ENCODE assay signal across 20 cellular contexts in the genomic region with DNA sequence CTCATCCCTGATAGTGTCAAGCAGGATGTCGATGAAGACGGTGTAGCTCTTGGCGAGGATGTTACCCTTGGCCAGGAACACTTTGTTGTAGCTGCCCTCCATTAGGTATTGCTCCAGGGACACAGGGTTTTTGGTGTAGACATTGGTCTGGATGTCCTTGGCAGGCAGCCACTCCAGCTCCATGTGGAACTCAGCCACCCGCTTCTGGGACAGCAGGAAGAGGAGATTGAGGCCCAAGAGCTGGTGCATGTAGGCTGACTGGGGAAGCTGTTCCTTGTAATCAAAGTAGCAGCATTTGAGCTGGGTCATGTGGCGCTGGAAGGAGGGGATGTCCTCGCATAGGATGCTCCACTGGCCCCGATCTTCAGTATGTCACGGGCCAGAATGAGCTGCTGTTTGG. TPM values are rescaled to one million over a fixed set of nuclear protein-coding genes. Genes with fewer than 3 reads are reported as not detected.
DNase-seq lines count a peak whose midpoint lies in the region; ATAC-seq and TF ChIP-seq lines count a peak whose summit lies in the region.
"Had no signal": no experiment of that assay in that cellular context is flagged by ENCODE, and none has a peak within 500 bp of the region (broad histone marks: within the 10 kb centered on the region; RNA-seq: fewer than 3 reads in every experiment).

No MANE protein-coding gene starts in this region.

- H3K9me3 ChIP-seq in MM.1S (replicated peaks; ENCODE audit: insufficient read depth, low read length) (no peaks in the 10 kb centered on the region), liver (ENCODE audit: control insufficient read depth in 4 of 4, low read length in 3 of 4) (no peaks in the 10 kb centered on the region), skeletal muscle tissue (ENCODE audit: control insufficient read depth in 3 of 3, low read length in 3 of 3) (no peaks in the 10 kb centered on the region)
- H3K9me3 ChIP-seq in effector memory CD4-positive, alpha-beta T cell (ENCODE audit: control insufficient read depth, low read length), result no peaks in the 10 kb centered on the region

- H3K4me1 ChIP-seq in MM.1S (ENCODE audit: low read length), result peaks cover 85% of the 10 kb centered on the region
- peaks cover 62% of the 10 kb centered on the region for H3K4me1 ChIP-seq in effector memory CD4-positive, alpha-beta T cell (ENCODE audit: control insufficient read depth, insufficient read depth, low read length, poor library complexity, severe bottlenecking)
- H3K4me1 ChIP-seq in liver (ENCODE audit: control insufficient read depth in 4 of 4, insufficient read depth in 4 of 4, low read length in 3 of 4), result peaks cover 23 to 83% (median 60%) of the 10 kb centered on the region in 4 donors
- H3K4me1 ChIP-seq in skeletal muscle tissue (ENCODE audit: control insufficient read depth in 3 of 3, insufficient read depth in 3 of 3, low read length in 3 of 3), result peaks cover 37 to 61% (median 45%) of the 10 kb centered on the region in 3 donors

- peak overlapping the region; percentile 89 for H3K27ac ChIP-seq in MM.1S (ENCODE audit: low read length)
- H3K27ac ChIP-seq in effector memory CD4-positive, alpha-beta T cell (ENCODE audit: insufficient read depth, low read length, poor library complexity, severe bottlenecking), result peak overlapping the region; percentile 43
- peak overlapping the region; percentile 70 to 77 for H3K27ac ChIP-seq in liver (ENCODE audit: low read depth in 1 of 2, low read length in 2 of 2)
- peak overlapping the region; percentile 28 for H3K27ac ChIP-seq in skeletal muscle tissue (ENCODE audit: low read depth, low read length)
- H3K27ac ChIP-seq: hepatocyte, WERI-Rb-1 had no signal

- no peak overlapping the region for H2AFZ ChIP-seq in MM.1S (ENCODE audit: low read length)
- H2AFZ ChIP-seq: hepatocyte had no signal

- no peak for DNase-seq in MM.1S
- DNase-seq in effector memory CD4-positive, alpha-beta T cell, result no peak
- no peak for DNase-seq in stimulated activated naive CD4-positive, alpha-beta T cell (lab: John Stamatoyannopoulos, UW)
- DNase-seq: activated CD8-positive, alpha-beta T cell treated with anti-CD3 and anti-CD28 coated beads, Interleukin-2, amount 10 ng/mL, durations not matched to agents 7 days and 5 days; AML-193; Calu3; central memory CD4-positive, alpha-beta T cell; effector CD4-positive, alpha-beta T cell; islet precursor cell; NCI-H2081; small intestine; stimulated activated CD4-positive, alpha-beta T cell treated with anti-CD3 and anti-CD28 coated beads, Interleukin-4, amount 100 ng/mL, for 1 hour; T-helper 1 cell; WERI-Rb-1 had no signal

- TF ChIP-seq CTCF in MM.1S (IDR thresholded peaks at IDR 0.05; ENCODE audit: low read length), result no peak
- no peak for TF ChIP-seq CTCF in liver (IDR thresholded peaks at IDR 0.05; ENCODE audit: low read depth, low read length, missing input control)

- H3K9me2 ChIP-seq in MM.1S (replicated peaks; ENCODE audit: insufficient read depth, low read length), result no peaks in the 10 kb centered on the region

- H3F3A ChIP-seq in MM.1S (ENCODE audit: insufficient read depth, low read length), result peaks cover 64% of the 10 kb centered on the region

- H3K36me3 ChIP-seq in MM.1S (replicated peaks; ENCODE audit: insufficient read depth, low read length), result peaks cover 10% of the 10 kb centered on the region
- peaks cover 8% of the 10 kb centered on the region for H3K36me3 ChIP-seq in effector memory CD4-positive, alpha-beta T cell (ENCODE audit: control insufficient read depth, insufficient read depth, low read length)
- H3K36me3 ChIP-seq in liver (ENCODE audit: control insufficient read depth in 4 of 4, insufficient read depth in 3 of 4, low read depth in 1 of 4, low read length in 3 of 4), result no peaks in the 10 kb centered on the region
- peaks cover 0 to 10% (median 0%) of the 10 kb centered on the region in 3 donors for H3K36me3 ChIP-seq in skeletal muscle tissue (ENCODE audit: control insufficient read depth in 3 of 3, insufficient read depth in 3 of 3, low read length in 3 of 3)
- H3K36me3 ChIP-seq: WERI-Rb-1 had no signal

- H3K9ac ChIP-seq in MM.1S (ENCODE audit: low read length) (peak overlapping the region; percentile 33; the same call in 1 of the 2 replicates), liver (ENCODE audit: low read depth in 1 of 2, low read length in 2 of 2) (peak overlapping the region in 1 of 2 donors; percentile 17), skeletal muscle tissue (ENCODE audit: low read depth in 1 of 3, low read length in 3 of 3) (peak overlapping the region in 1 of 3 donors; percentile 25)

- ATAC-seq in GM18502 (IDR thresholded peaks at IDR 0.05; ENCODE audit: poor library complexity, unreplicated experiment), result no peak
- no peak for ATAC-seq in activated CD4-positive, CD25-positive, alpha-beta regulatory T cell treated with anti-CD3 and anti-CD28 coated beads, Interleukin-2, amount 50 U/mL, for 24 hours
- ATAC-seq: activated CD8-positive, alpha-beta T cell treated with anti-CD3 and anti-CD28 coated beads, Interleukin-2, amount 10 ng/mL, durations not matched to agents 7 days and 5 days; HCT116 had no signal

- TF ChIP-seq RAD21 in liver (IDR thresholded peaks at IDR 0.05), result peak in 1 of 2 donors; percentile 49

- 43% methylated on average over 8 of the region's 8 CpGs for WGBS in liver

- H3K79me2 ChIP-seq in MM.1S (ENCODE audit: low read length), result peaks cover 99% of the 10 kb centered on the region

- H3K4me3 ChIP-seq in MM.1S (ENCODE audit: low read length), result no peak overlapping the region
- H3K4me3 ChIP-seq in effector memory CD4-positive, alpha-beta T cell (ENCODE audit: insufficient read depth, low read depth, low read length, poor library complexity, severe bottlenecking), result no peak overlapping the region
- no peak overlapping the region for H3K4me3 ChIP-seq in liver (ENCODE audit: low read depth in 1 of 3, low read length in 3 of 3)
- peak overlapping the region in 1 of 3 donors; percentile 6 for H3K4me3 ChIP-seq in skeletal muscle tissue (ENCODE audit: low read length in 3 of 3)
- H3K4me3 ChIP-seq: hepatocyte had no signal

- no peaks in the 10 kb centered on the region for H3K27me3 ChIP-seq in MM.1S (replicated peaks; ENCODE audit: insufficient read depth, low read length)
- H3K27me3 ChIP-seq in effector memory CD4-positive, alpha-beta T cell (replicated peaks; ENCODE audit: control insufficient read depth, insufficient read depth, low read length, poor library complexity, severe bottlenecking), result no peaks in the 10 kb centered on the region
- H3K27me3 ChIP-seq in liver (ENCODE audit: control insufficient read depth in 4 of 4, insufficient read depth in 4 of 4, low read length in 3 of 4), result no peaks in the 10 kb centered on the region
- no peaks in the 10 kb centered on the region for H3K27me3 ChIP-seq in skeletal muscle tissue (ENCODE audit: control insufficient read depth in 3 of 3, insufficient read depth in 3 of 3, low read length in 3 of 3)
- H3K27me3 ChIP-seq: hepatocyte had no signal

- no peaks in the 10 kb centered on the region for H4K20me1 ChIP-seq in MM.1S (ENCODE audit: insufficient read depth, low read length)

- peak overlapping the region; percentile 23; the same call in 1 of the 2 replicates for H3K4me2 ChIP-seq in MM.1S (ENCODE audit: low read depth, low read length)
- H3K4me2 ChIP-seq: hepatocyte had no signal

TF ChIP-seq in liver, 16 proteins besides CTCF, POLR2A, EP300 and RAD21 (continues in another document):
- TF ChIP-seq EGR1 (IDR thresholded peaks at IDR 0.05; ENCODE audit: low read depth in 2 of 2) (no peak), TAF1 (conservative IDR thresholded peaks at IDR 0.05) (no peak), SP1 (IDR thresholded peaks at IDR 0.05) (peak; percentile 58), NR2F2 (IDR thresholded peaks at IDR 0.05) (no peak), GABPA (IDR thresholded peaks at IDR 0.05 in 1 of 2, conservative IDR thresholded peaks at IDR 0.05 in 1 of 2) (no peak), JUND (IDR thresholded peaks at IDR 0.05) (no peak), YY1 (IDR thresholded peaks at IDR 0.05) (peak; percentile 95)
- TF ChIP-seq, protein P1, sequence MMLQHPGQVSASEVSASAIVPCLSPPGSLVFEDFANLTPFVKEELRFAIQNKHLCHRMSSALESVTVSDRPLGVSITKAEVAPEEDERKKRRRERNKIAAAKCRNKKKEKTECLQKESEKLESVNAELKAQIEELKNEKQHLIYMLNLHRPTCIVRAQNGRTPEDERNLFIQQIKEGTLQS (IDR thresholded peaks at IDR 0.05), result no peak
- TF ChIP-seq, protein P2, sequence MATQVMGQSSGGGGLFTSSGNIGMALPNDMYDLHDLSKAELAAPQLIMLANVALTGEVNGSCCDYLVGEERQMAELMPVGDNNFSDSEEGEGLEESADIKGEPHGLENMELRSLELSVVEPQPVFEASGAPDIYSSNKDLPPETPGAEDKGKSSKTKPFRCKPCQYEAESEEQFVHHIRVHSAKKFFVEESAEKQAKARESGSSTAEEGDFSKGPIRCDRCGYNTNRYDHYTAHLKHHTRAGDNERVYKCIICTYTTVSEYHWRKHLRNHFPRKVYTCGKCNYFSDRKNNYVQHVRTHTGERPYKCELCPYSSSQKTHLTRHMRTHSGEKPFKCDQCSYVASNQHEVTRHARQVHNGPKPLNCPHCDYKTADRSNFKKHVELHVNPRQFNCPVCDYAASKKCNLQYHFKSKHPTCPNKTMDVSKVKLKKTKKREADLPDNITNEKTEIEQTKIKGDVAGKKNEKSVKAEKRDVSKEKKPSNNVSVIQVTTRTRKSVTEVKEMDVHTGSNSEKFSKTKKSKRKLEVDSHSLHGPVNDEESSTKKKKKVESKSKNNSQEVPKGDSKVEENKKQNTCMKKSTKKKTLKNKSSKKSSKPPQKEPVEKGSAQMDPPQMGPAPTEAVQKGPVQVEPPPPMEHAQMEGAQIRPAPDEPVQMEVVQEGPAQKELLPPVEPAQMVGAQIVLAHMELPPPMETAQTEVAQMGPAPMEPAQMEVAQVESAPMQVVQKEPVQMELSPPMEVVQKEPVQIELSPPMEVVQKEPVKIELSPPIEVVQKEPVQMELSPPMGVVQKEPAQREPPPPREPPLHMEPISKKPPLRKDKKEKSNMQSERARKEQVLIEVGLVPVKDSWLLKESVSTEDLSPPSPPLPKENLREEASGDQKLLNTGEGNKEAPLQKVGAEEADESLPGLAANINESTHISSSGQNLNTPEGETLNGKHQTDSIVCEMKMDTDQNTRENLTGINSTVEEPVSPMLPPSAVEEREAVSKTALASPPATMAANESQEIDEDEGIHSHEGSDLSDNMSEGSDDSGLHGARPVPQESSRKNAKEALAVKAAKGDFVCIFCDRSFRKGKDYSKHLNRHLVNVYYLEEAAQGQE (IDR thresholded peaks at IDR 0.05), result no peak

RNA-seq across cellular contexts. Expression of a gene that starts 9.5 kb away (rescaled TPM):
- total RNA-seq in liver (10 to 100 TPM; 47.0 to 67.6 TPM), skeletal muscle tissue (5.2 TPM)
- polyA plus RNA-seq in liver, result 10 to 100 TPM; 18.8 to 23.6 TPM

Comparison
In these comparisons a context has a peak if more than half of its experiments do, and no peak if none do; other contexts are left out.
1. H3K27ac ChIP-seq: peak in every context shown above with its lines; median percentile 89 in MM.1S; 74 in liver; 43 in effector memory CD4-positive, alpha-beta T cell; 28 in skeletal muscle tissue.